In the genomic region with DNA sequence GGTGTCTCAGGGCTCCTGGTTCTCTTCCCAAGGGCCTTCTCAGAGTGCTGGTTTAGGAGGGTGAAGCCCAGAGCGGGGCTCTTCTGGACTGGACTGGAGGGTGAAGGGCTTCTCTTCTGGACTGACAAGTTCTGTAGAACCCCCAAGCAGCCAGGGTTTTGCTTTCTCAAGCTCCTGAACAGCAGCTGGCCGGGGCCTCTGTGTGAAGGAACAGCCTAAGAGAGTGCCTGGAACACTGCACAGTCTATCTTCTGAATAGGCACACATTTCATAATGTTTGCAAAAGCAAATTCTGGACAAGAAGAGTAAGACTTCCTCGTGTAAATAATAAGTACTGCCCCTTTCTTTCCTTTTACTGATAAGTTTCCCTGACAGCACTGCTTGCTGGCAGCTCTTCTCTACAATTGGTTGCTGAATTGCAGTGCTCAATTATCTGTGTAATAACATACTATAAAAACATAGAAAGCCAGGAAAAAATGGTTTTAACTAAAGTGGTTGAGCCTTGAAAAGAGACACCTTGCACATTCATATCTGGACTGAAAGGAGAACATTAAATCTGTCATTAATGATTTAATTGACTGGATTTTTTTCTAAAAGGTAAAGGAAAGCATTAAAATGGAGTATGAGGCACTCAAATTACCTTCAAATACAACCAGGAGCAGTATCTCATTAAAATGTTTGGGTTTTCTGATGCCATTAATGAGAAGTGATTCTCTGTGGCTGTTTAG, we compare ENCODE assay signal across 18 cellular contexts. TPM values are rescaled to one million over a fixed set of nuclear protein-coding genes. Genes with fewer than 3 reads are reported as not detected.
DNase-seq lines count a peak whose midpoint lies in the region; ATAC-seq and TF ChIP-seq lines count a peak whose summit lies in the region.
"Had no signal": no experiment of that assay in that cellular context is flagged by ENCODE, and none has a peak within 500 bp of the region (broad histone marks: within the 10 kb centered on the region; RNA-seq: fewer than 3 reads in every experiment).

No MANE protein-coding gene starts in this region.

- peak; percentile 54 for ATAC-seq in Right ventricle myocardium superior (ENCODE audit: poor library complexity)
- peak; percentile 59 for ATAC-seq in left ventricle myocardium superior
- no peak for ATAC-seq in foreskin keratinocyte
- ATAC-seq: K562 had no signal

- intact Hi-C loops in Right ventricle myocardium superior (cut with DNase I) (no loop called here), left ventricle myocardium superior (cut with micrococcal nuclease) (no loop called here), uterus (cut with DNase I; ENCODE audit: low total_unique reads) (no loop called here)

- H3K4me3 ChIP-seq in right atrium auricular region (no peak overlapping the region), uterus (no peak overlapping the region)
- H3K4me3 ChIP-seq: esophagus muscularis mucosa, K562 had no signal

- H3K27ac ChIP-seq in right atrium auricular region (peak overlapping the region in 1 of 2 donors; percentile 35), uterus (peak overlapping the region; percentile 22 to 34), foreskin keratinocyte (no peak overlapping the region)
- H3K27ac ChIP-seq: esophagus muscularis mucosa, RWPE1 had no signal

- no peak for TF ChIP-seq POLR2A in uterus (IDR thresholded peaks at IDR 0.05)

- TF ChIP-seq CTCF in right atrium auricular region (IDR thresholded peaks at IDR 0.05) (no peak), uterus (IDR thresholded peaks at IDR 0.05) (no peak), foreskin keratinocyte (conservative IDR thresholded peaks at IDR 0.05) (no peak)

- DNase-seq in Right ventricle myocardium superior (peak; percentile 47), right atrium auricular region (ENCODE audit: low spot score) (no peak), NCI-H2227 treated with DMSO at 0.1 percent for 48 hours (lab: John Stamatoyannopoulos, UW) (peak; percentile 16), left ventricle myocardium superior (peak; percentile 43), uterus (no peak), foreskin keratinocyte (no peak), NOMO-1 treated with DMSO at 0.1 percent for 48 hours (lab: John Stamatoyannopoulos, UW; ENCODE audit: unreplicated experiment) (no peak), iPS-NIHi7 (ENCODE audit: extremely low spot score) (no peak)
- DNase-seq: dermis blood vessel endothelial cell; GOT3; hypothalamus; NCI-H1417 treated with DMSO at 0.1 percent for 48 hours; NCI-H446 treated with DMSO at 0.1 percent for 48 hours; stimulated activated naive B cell treated with anti-CD40 and anti-IgM and Interleukin-4, amounts not matched to agents 10 μg/mL and 1 μg/mL and 100 μg/mL, for 72 hours; T-helper 2 cell had no signal

- peaks cover 0 to 53% of the 10 kb centered on the region in 2 donors for H3K4me1 ChIP-seq in right atrium auricular region
- H3K4me1 ChIP-seq in uterus: no peaks in the 10 kb centered on the region
- no peaks in the 10 kb centered on the region for H3K4me1 ChIP-seq in foreskin keratinocyte

- H3K27me3 ChIP-seq in right atrium auricular region: no peaks in the 10 kb centered on the region
- H3K27me3 ChIP-seq in uterus: no peaks in the 10 kb centered on the region
- H3K27me3 ChIP-seq in foreskin keratinocyte: peaks cover 2% of the 10 kb centered on the region
- H3K27me3 ChIP-seq: esophagus muscularis mucosa had no signal

- no peaks in the 10 kb centered on the region for H3K36me3 ChIP-seq in right atrium auricular region
- no peaks in the 10 kb centered on the region for H3K36me3 ChIP-seq in uterus
- H3K36me3 ChIP-seq: esophagus muscularis mucosa had no signal

- H3K9me3 ChIP-seq in right atrium auricular region (no peaks in the 10 kb centered on the region), uterus (no peaks in the 10 kb centered on the region)
- H3K9me3 ChIP-seq: esophagus muscularis mucosa had no signal

RNA-seq across cellular contexts. Expression of gene MAST4, which starts 20.5 kb away (rescaled TPM):
- total RNA-seq in Right ventricle myocardium superior: 42.0 TPM
- 10 to 100 TPM; 50.4 to 60.6 TPM for total RNA-seq in right atrium auricular region
- 51.5 TPM for total RNA-seq in left ventricle myocardium superior
- 100 to 1,000 TPM in 1 of 4 donors, 10 to 100 TPM in 2, 1 to 10 TPM in 1; 8.2 to 203 (median 35.5) TPM for total RNA-seq in uterus
- 26.4 and 28.3 TPM in 2 replicates for total RNA-seq in foreskin keratinocyte
- polyA plus RNA-seq in foreskin keratinocyte: 3.2 and 3.5 TPM in 2 replicates

Comparison
In these comparisons a context has a peak if more than half of its experiments do, and no peak if none do; other contexts are left out.
1. DNase-seq: peak in Right ventricle myocardium superior (single experiment), NCI-H2227 treated with DMSO at 0.1 percent for 48 hours (single experiment) and left ventricle myocardium superior (single experiment); none in right atrium auricular region (single experiment), uterus (0 of 2), foreskin keratinocyte (0 of 2), NOMO-1 treated with DMSO at 0.1 percent for 48 hours (single experiment) and iPS-NIHi7 (single experiment).